8 cellular contexts compared by ENCODE assay signal in genomic region chr22:22463855-22464540, GRCh38. TPM values are rescaled to one million over a fixed set of nuclear protein-coding genes. Genes with fewer than 3 reads are reported as not detected.
A peak's percentile ranks its signal among the peaks of the same experiment; 100 is the strongest.
DNase-seq lines count a peak whose midpoint lies in the region; ATAC-seq and TF ChIP-seq lines count a peak whose summit lies in the region.

No MANE protein-coding gene starts in this region.

- H3K9me3 ChIP-seq in BLaER1 treated with 17β-estradiol and CSF1 and Interleukin-3, amounts not matched to agents 10 nM and 100 nM (replicated peaks in 1 of 11), result peaks cover 32 to 42% (median 37%) of the 10 kb centered on the region in 11 experiments
- H3K9me3 ChIP-seq in suprapubic skin, result peaks cover 10% of the 10 kb centered on the region

- POLR2A ChIA-PET in naive thymus-derived CD8-positive, alpha-beta T cell (lab: Charles Lee), result no interaction called here

- H3K4me1 ChIP-seq in BLaER1 treated with 17β-estradiol and CSF1 and Interleukin-3, amounts not matched to agents 10 nM and 100 nM, result peaks cover 0 to 11% (median 6%) of the 10 kb centered on the region in 10 experiments; a peak in 8 of 20 replicates
- H3K4me1 ChIP-seq in suprapubic skin, result no peaks in the 10 kb centered on the region

- no peaks in the 10 kb centered on the region for H3K27me3 ChIP-seq in BLaER1 treated with 17β-estradiol and CSF1 and Interleukin-3, amounts not matched to agents 10 nM and 100 nM
- H3K27me3 ChIP-seq in suprapubic skin, result peaks cover 42% of the 10 kb centered on the region

- CTCF ChIA-PET in activated CD8-positive, alpha-beta memory T cell treated with anti-CD3 and anti-CD28 coated beads, Interleukin-2, amount 10 ng/mL, durations not matched to agents 7 days and 5 days (lab: Charles Lee), result interaction anchor here (0.8 to 2.3 kb wide), 16 partner anchors 8 to 286 kb away, joined by 3 to 8 read pairs (median 3); partner anchors contain the start of gene ZNF280A

- 34% methylated on average over 18 of the region's 18 CpGs for WGBS in suprapubic skin

- TF ChIP-seq POLR2A in suprapubic skin (IDR thresholded peaks at IDR 0.05), result no peak

- H3K36me3 Mint-ChIP-seq in activated CD8-positive, alpha-beta memory T cell treated with anti-CD3 and anti-CD28 coated beads, Interleukin-2, amount 10 ng/mL, durations not matched to agents 7 days and 5 days, result peaks cover under 1% of the 10 kb centered on the region
- H3K36me3 Mint-ChIP-seq in naive thymus-derived CD8-positive, alpha-beta T cell, result peaks cover 0 to 16% (median 4%) of the 10 kb centered on the region in 3 donors

- peak; percentile 16 for DNase-seq in GOT3 (lab: John Stamatoyannopoulos, UW)
- peak; percentile 46 for DNase-seq in NCI-H82 treated with DMSO at 0.1 percent for 48 hours (lab: John Stamatoyannopoulos, UW; ENCODE audit: unreplicated experiment)
- peak; percentile 66 for DNase-seq in activated CD8-positive, alpha-beta memory T cell treated with anti-CD3 and anti-CD28 coated beads, Interleukin-2, amount 10 ng/mL, durations not matched to agents 7 days and 5 days
- peak; percentile 69 for DNase-seq in epithelial cell of esophagus (ENCODE audit: low read depth)
- peak; percentile 10 to 69 (median 52) for DNase-seq in naive thymus-derived CD8-positive, alpha-beta T cell
- DNase-seq in suprapubic skin (ENCODE audit: low spot score in 2 of 2), result no peak

- H3K4me2 ChIP-seq in BLaER1 treated with 17β-estradiol and CSF1 and Interleukin-3, amounts not matched to agents 10 nM and 100 nM, result peak overlapping the region in 6 of 11 experiments; percentile 2 to 50 (median 26); a peak in 7 of 22 replicates

- peak; percentile 63 for TF ChIP-seq CTCF in epithelial cell of esophagus (IDR thresholded peaks at IDR 0.05; ENCODE audit: insufficient read depth, low read depth, low read length, missing control alignments)
- peak; percentile 30 to 52 for TF ChIP-seq CTCF in suprapubic skin (IDR thresholded peaks at IDR 0.05)

- H3K36me3 ChIP-seq in BLaER1 treated with 17β-estradiol and CSF1 and Interleukin-3, amounts not matched to agents 10 nM and 100 nM, result peaks cover 0 to 5% (median 0%) of the 10 kb centered on the region in 11 experiments; a peak in 2 of 22 replicates
- H3K36me3 ChIP-seq in suprapubic skin, result no peaks in the 10 kb centered on the region

- H3K27ac Mint-ChIP-seq in activated CD8-positive, alpha-beta memory T cell treated with anti-CD3 and anti-CD28 coated beads, Interleukin-2, amount 10 ng/mL, durations not matched to agents 7 days and 5 days, result no peak overlapping the region
- H3K27ac Mint-ChIP-seq in naive thymus-derived CD8-positive, alpha-beta T cell, result no peak overlapping the region

- H3K4me3 ChIP-seq in BLaER1 treated with 17β-estradiol and CSF1 and Interleukin-3, amounts not matched to agents 10 nM and 100 nM, result no peak overlapping the region
- H3K4me3 ChIP-seq in epithelial cell of esophagus (ENCODE audit: low read length) (no peak overlapping the region), suprapubic skin (no peak overlapping the region)

- H3K27me3 Mint-ChIP-seq in activated CD8-positive, alpha-beta memory T cell treated with anti-CD3 and anti-CD28 coated beads, Interleukin-2, amount 10 ng/mL, durations not matched to agents 7 days and 5 days, result peaks cover 43% of the 10 kb centered on the region
- H3K27me3 Mint-ChIP-seq in naive thymus-derived CD8-positive, alpha-beta T cell, result peaks cover 29 to 73% (median 34%) of the 10 kb centered on the region in 5 donors

- no peak overlapping the region for H3K9ac ChIP-seq in BLaER1 treated with 17β-estradiol and CSF1 and Interleukin-3, amounts not matched to agents 10 nM and 100 nM

- H4K20me1 ChIP-seq in BLaER1 treated with 17β-estradiol and CSF1 and Interleukin-3, amounts not matched to agents 10 nM and 100 nM, result no peaks in the 10 kb centered on the region

- H3K4me3 Mint-ChIP-seq in activated CD8-positive, alpha-beta memory T cell treated with anti-CD3 and anti-CD28 coated beads, Interleukin-2, amount 10 ng/mL, durations not matched to agents 7 days and 5 days, result no peak overlapping the region
- H3K4me3 Mint-ChIP-seq in naive thymus-derived CD8-positive, alpha-beta T cell, result no peak overlapping the region

- peaks cover 9% of the 10 kb centered on the region for H3K9me3 Mint-ChIP-seq in activated CD8-positive, alpha-beta memory T cell treated with anti-CD3 and anti-CD28 coated beads, Interleukin-2, amount 10 ng/mL, durations not matched to agents 7 days and 5 days (ENCODE audit: low read depth)
- peaks cover 0 to 47% (median 15%) of the 10 kb centered on the region in 9 donors for H3K9me3 Mint-ChIP-seq in naive thymus-derived CD8-positive, alpha-beta T cell

- peak; percentile 47 for ATAC-seq in activated CD8-positive, alpha-beta memory T cell treated with anti-CD3 and anti-CD28 coated beads, Interleukin-2, amount 10 ng/mL, durations not matched to agents 7 days and 5 days
- ATAC-seq in naive thymus-derived CD8-positive, alpha-beta T cell, result peak in 1 of 2 donors; percentile 56
- no peak for ATAC-seq in HG02973 (IDR thresholded peaks at IDR 0.05; ENCODE audit: unreplicated experiment)

- no peaks in the 10 kb centered on the region for H3K4me1 Mint-ChIP-seq in activated CD8-positive, alpha-beta memory T cell treated with anti-CD3 and anti-CD28 coated beads, Interleukin-2, amount 10 ng/mL, durations not matched to agents 7 days and 5 days
- peaks cover 0 to 7% (median 2%) of the 10 kb centered on the region in 4 donors for H3K4me1 Mint-ChIP-seq in naive thymus-derived CD8-positive, alpha-beta T cell

- TF ChIP-seq EP300 in suprapubic skin (IDR thresholded peaks at IDR 0.05), result no peak

- H3K27ac ChIP-seq in BLaER1 treated with 17β-estradiol and CSF1 and Interleukin-3, amounts not matched to agents 10 nM and 100 nM, result no peak overlapping the region
- H3K27ac ChIP-seq in suprapubic skin, result no peak overlapping the region

RNA-seq across cellular contexts. Expression of gene ZNF280B, which starts 44.5 kb away (rescaled TPM):
- total RNA-seq in activated CD8-positive, alpha-beta memory T cell treated with anti-CD3 and anti-CD28 coated beads, Interleukin-2, amount 10 ng/mL, durations not matched to agents 7 days and 5 days, result 1 to 10 TPM; 2.4 to 2.7 TPM
- 1 to 10 TPM; 2.4 to 2.6 TPM for total RNA-seq in naive thymus-derived CD8-positive, alpha-beta T cell
- polyA plus RNA-seq in naive thymus-derived CD8-positive, alpha-beta T cell, result 1 to 10 TPM; 2.1 to 3.0 (median 2.1) TPM
- under 1 TPM in 3 of 4 donors, not detected in 1; 0.08 to 0.55 (median 0.26) TPM for total RNA-seq in suprapubic skin

RNA-seq across cellular contexts. Expression of gene ZNF280A, which starts 56.1 kb away (rescaled TPM):
- not detected for total RNA-seq in activated CD8-positive, alpha-beta memory T cell treated with anti-CD3 and anti-CD28 coated beads, Interleukin-2, amount 10 ng/mL, durations not matched to agents 7 days and 5 days
- total RNA-seq in naive thymus-derived CD8-positive, alpha-beta T cell, result not detected
- polyA plus RNA-seq in naive thymus-derived CD8-positive, alpha-beta T cell, result not detected
- total RNA-seq in suprapubic skin, result not detected

Comparison
In these comparisons a context has a peak if more than half of its experiments do, and no peak if none do; other contexts are left out.
1. DNase-seq: peak in GOT3 (single experiment), NCI-H82 treated with DMSO at 0.1 percent for 48 hours (single experiment), activated CD8-positive, alpha-beta memory T cell treated with anti-CD3 and anti-CD28 coated beads, Interleukin-2, amount 10 ng/mL, durations not matched to agents 7 days and 5 days (single experiment), epithelial cell of esophagus (single experiment) and naive thymus-derived CD8-positive, alpha-beta T cell (10 of 10); none in suprapubic skin (0 of 2).